Comparison of ENCODE assay signal across 1 cellular context in genomic region chr16:258091-258490, GRCh38.
A peak's percentile ranks its signal among the peaks of the same experiment; 100 is the strongest.
TF ChIP-seq lines count a peak whose summit lies in the region.
"Not testable (repeated sequence)": the region's sequence is repeated elsewhere in the genome, so short reads cannot be mapped to it uniquely, and the experiment has no call there.

No MANE protein-coding gene starts in this region.

TF ChIP-seq in K562, 482 proteins besides CTCF, POLR2A, EP300 and RAD21:
- TF ChIP-seq SMARCA4 (IDR thresholded peaks at IDR 0.05) (peak; percentile 48; the same call in 1 of the 2 replicates), TAL1 (IDR thresholded peaks at IDR 0.05) (peak; percentile 36; the same call in 1 of the 2 replicates), NR2C1 (tag; IDR thresholded peaks at IDR 0.05) (peak; percentile 28; the same call in 1 of the 2 replicates), HDAC1 (IDR thresholded peaks at IDR 0.05) (0 out of 4 replicates have a peak, but pooled peaks of 1 of the 2 experiments have one; percentile 10), ZFX (CRISPR knock-in tag; IDR thresholded peaks at IDR 0.05) (peak; percentile 22; the same call in 1 of the 2 replicates), SOX6 (IDR thresholded peaks at IDR 0.05) (peak; percentile 73), CBFA2T3 (IDR thresholded peaks at IDR 0.05) (peak; percentile 81), ARID1B (IDR thresholded peaks at IDR 0.05) (peak; percentile 71), ARNT (IDR thresholded peaks at IDR 0.05) (peak in 1 of 2 experiments; percentile 43; a peak in 1 of 4 replicates), MTA2 (IDR thresholded peaks at IDR 0.05; ENCODE audit: low read depth) (0 out of 2 replicates have a peak, but pooled peaks have one; percentile 27), SMARCE1 (IDR thresholded peaks at IDR 0.05) (peak; percentile 39; the same call in 1 of the 2 replicates), TCF3 (CRISPR knock-in tag; IDR thresholded peaks at IDR 0.05) (peak; percentile 10; the same call in 1 of the 2 replicates), EP400 (IDR thresholded peaks at IDR 0.05) (peak; percentile 38; the same call in 1 of the 2 replicates), L3MBTL2 (IDR thresholded peaks at IDR 0.05) (peak; percentile 26; the same call in 1 of the 2 replicates), KDM1A (IDR thresholded peaks at IDR 0.05) (peak in 1 of 2 experiments; percentile 15; a peak in 1 of 4 replicates), DPF2 (IDR thresholded peaks at IDR 0.05) (peak; percentile 73), CBFA2T2 (conservative IDR thresholded peaks at IDR 0.05) (peak; percentile 56), CXXC5 (CRISPR knock-in tag; IDR thresholded peaks at IDR 0.05) (peak; percentile 51; the same call in 1 of the 2 replicates), DMBX1 (CRISPR knock-in tag; IDR thresholded peaks at IDR 0.05; ENCODE audit: borderline replicate concordance) (0 out of 2 replicates have a peak, but pooled peaks have one; percentile 25), FOXK2 (conservative IDR thresholded peaks at IDR 0.05 in 1 of 2, IDR thresholded peaks at IDR 0.05 in 1 of 2; ENCODE audit: low read depth in 2 of 2) (peak; percentile 20 to 42; a peak in 1 of 4 replicates)
- TF ChIP-seq, protein P1, sequence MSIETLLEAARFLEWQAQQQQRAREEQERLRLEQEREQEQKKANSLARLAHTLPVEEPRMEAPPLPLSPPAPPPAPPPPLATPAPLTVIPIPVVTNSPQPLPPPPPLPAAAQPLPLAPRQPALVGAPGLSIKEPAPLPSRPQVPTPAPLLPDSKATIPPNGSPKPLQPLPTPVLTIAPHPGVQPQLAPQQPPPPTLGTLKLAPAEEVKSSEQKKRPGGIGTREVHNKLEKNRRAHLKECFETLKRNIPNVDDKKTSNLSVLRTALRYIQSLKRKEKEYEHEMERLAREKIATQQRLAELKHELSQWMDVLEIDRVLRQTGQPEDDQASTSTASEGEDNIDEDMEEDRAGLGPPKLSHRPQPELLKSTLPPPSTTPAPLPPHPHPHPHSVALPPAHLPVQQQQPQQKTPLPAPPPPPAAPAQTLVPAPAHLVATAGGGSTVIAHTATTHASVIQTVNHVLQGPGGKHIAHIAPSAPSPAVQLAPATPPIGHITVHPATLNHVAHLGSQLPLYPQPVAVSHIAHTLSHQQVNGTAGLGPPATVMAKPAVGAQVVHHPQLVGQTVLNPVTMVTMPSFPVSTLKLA (conservative IDR thresholded peaks at IDR 0.05): peak in 1 of 2 experiments; percentile 24; a peak in 1 of 4 replicates
- TF ChIP-seq NR2C1 (IDR thresholded peaks at IDR 0.05): not testable (repeated sequence)
- TF ChIP-seq, protein P2, sequence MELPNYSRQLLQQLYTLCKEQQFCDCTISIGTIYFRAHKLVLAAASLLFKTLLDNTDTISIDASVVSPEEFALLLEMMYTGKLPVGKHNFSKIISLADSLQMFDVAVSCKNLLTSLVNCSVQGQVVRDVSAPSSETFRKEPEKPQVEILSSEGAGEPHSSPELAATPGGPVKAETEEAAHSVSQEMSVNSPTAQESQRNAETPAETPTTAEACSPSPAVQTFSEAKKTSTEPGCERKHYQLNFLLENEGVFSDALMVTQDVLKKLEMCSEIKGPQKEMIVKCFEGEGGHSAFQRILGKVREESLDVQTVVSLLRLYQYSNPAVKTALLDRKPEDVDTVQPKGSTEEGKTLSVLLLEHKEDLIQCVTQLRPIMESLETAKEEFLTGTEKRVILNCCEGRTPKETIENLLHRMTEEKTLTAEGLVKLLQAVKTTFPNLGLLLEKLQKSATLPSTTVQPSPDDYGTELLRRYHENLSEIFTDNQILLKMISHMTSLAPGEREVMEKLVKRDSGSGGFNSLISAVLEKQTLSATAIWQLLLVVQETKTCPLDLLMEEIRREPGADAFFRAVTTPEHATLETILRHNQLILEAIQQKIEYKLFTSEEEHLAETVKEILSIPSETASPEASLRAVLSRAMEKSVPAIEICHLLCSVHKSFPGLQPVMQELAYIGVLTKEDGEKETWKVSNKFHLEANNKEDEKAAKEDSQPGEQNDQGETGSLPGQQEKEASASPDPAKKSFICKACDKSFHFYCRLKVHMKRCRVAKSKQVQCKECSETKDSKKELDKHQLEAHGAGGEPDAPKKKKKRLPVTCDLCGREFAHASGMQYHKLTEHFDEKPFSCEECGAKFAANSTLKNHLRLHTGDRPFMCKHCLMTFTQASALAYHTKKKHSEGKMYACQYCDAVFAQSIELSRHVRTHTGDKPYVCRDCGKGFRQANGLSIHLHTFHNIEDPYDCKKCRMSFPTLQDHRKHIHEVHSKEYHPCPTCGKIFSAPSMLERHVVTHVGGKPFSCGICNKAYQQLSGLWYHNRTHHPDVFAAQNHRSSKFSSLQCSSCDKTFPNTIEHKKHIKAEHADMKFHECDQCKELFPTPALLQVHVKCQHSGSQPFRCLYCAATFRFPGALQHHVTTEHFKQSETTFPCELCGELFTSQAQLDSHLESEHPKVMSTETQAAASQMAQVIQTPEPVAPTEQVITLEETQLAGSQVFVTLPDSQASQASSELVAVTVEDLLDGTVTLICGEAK (IDR thresholded peaks at IDR 0.05): 0 out of 2 replicates have a peak, but pooled peaks have one; percentile 28
- TF ChIP-seq, protein P2 (CRISPR knock-in tag; IDR thresholded peaks at IDR 0.05): not testable (repeated sequence)
